18 cellular contexts compared by ENCODE assay signal in genomic region chr12:108581311-108582227, GRCh38. TPM values are rescaled to one million over a fixed set of nuclear protein-coding genes. Genes with fewer than 3 reads are reported as not detected.
A peak's percentile ranks its signal among the peaks of the same experiment; 100 is the strongest.
DNase-seq lines count a peak whose midpoint lies in the region; ATAC-seq, FAIRE-seq and TF ChIP-seq lines count a peak whose summit lies in the region.
"Had no signal": no experiment of that assay in that cellular context is flagged by ENCODE, and none has a peak within 500 bp of the region (broad histone marks: within the 10 kb centered on the region; RNA-seq: fewer than 3 reads in every experiment).

No MANE protein-coding gene starts in this region.

- H3K9me3 Mint-ChIP-seq in GM23338 = peaks cover 10% of the 10 kb centered on the region; the same call in 2 of the 3 replicates

- intact Hi-C loops in K562 (cut with micrococcal nuclease) = no loop called here
- intact Hi-C loops in testis (cut with DNase I; ENCODE audit: low total_unique reads) = no loop called here

- peaks cover 3% of the 10 kb centered on the region; the same call in 1 of the 3 replicates for H3K36me3 Mint-ChIP-seq in GM23338 (ENCODE audit: low read depth)
- H3K36me3 Mint-ChIP-seq: CD4-positive, CD25-positive, alpha-beta regulatory T cell had no signal

- no peak for FAIRE-seq in K562 (lab: Jason Lieb, UNC)

- no peaks in the 10 kb centered on the region for H3K79me1 ChIP-seq in mesenchymal stem cell (replicated peaks; ENCODE audit: low read length, poor library complexity, severe bottlenecking)

- H3K4ac ChIP-seq in mesenchymal stem cell (ENCODE audit: low read depth in 1 of 2, low read length in 2 of 2) = peak overlapping the region; percentile 61 to 97

- H3K79me2 ChIP-seq in GM23338 (replicated peaks; ENCODE audit: insufficient read depth) = no peaks in the 10 kb centered on the region
- H3K79me2 ChIP-seq in K562 (ENCODE audit: control insufficient read depth, insufficient read depth, low read length) = no peaks in the 10 kb centered on the region

- H4K20me1 ChIP-seq in GM23338 (replicated peaks; ENCODE audit: insufficient read depth) = no peaks in the 10 kb centered on the region
- no peaks in the 10 kb centered on the region; the same call in 1 of the 2 replicates for H4K20me1 ChIP-seq in K562 (replicated peaks; ENCODE audit: control insufficient read depth, insufficient read depth, low read length)

- H4K8ac ChIP-seq in mesenchymal stem cell (ENCODE audit: low read length) = peak overlapping the region; percentile 29

- peak overlapping the region; percentile 38 to 85 for H2BK12ac ChIP-seq in mesenchymal stem cell (ENCODE audit: low read length in 2 of 2)

- TF ChIP-seq POLR2A in K562 (conservative IDR thresholded peaks at IDR 0.05) (no peak), testis (IDR thresholded peaks at IDR 0.05) (no peak)

- no TSS peak for BruUV-seq in K562 (replicated peaks; lab: Mats Ljungman, UMichigan)

- TF ChIP-seq EP300 in K562 (IDR thresholded peaks at IDR 0.05; ENCODE audit: low read length) = no peak

- H3K9me3 ChIP-seq in K562 (replicated peaks; ENCODE audit: control insufficient read depth, insufficient read depth, low read depth, low read length) = no peaks in the 10 kb centered on the region
- no peaks in the 10 kb centered on the region for H3K9me3 ChIP-seq in mesenchymal stem cell (ENCODE audit: control insufficient read depth, low read length)
- H3K9me3 ChIP-seq in testis = no peaks in the 10 kb centered on the region

- POLR2A ChIA-PET in K562 (lab: Yijun Ruan, JAX) = interaction anchor here (0.5 kb wide), 1 partner anchor 22 kb away, joined by 3 read pairs; no protein-coding TSS in a partner anchor

- CTCF ChIA-PET in K562 (lab: Yijun Ruan, JAX; ENCODE audit: low intra/inter-chr PET ratio) = no interaction called here

- in situ Hi-C loops in K562 (cut with MboI) = no loop called here

- H2AK5ac ChIP-seq in mesenchymal stem cell (ENCODE audit: low read length, severe bottlenecking) = no peak overlapping the region

- peak overlapping the region; percentile 65 to 87 for H3K18ac ChIP-seq in mesenchymal stem cell (ENCODE audit: low read depth in 1 of 2, low read length in 2 of 2)

- H3K36me3 ChIP-seq in GM23338 (ENCODE audit: insufficient read depth) = no peaks in the 10 kb centered on the region
- H3K36me3 ChIP-seq in K562 (ENCODE audit: control insufficient read depth, insufficient read depth, low read length) = no peaks in the 10 kb centered on the region
- H3K36me3 ChIP-seq in mesenchymal stem cell (ENCODE audit: control insufficient read depth in 1 of 2, insufficient read depth in 2 of 2, low read depth in 1 of 2, low read length in 2 of 2) = no peaks in the 10 kb centered on the region
- no peaks in the 10 kb centered on the region for H3K36me3 ChIP-seq in testis (ENCODE audit: low read depth, missing control alignments)

- H2BK120ac ChIP-seq in mesenchymal stem cell (ENCODE audit: low read depth, low read length) = peak overlapping the region; percentile 55

- TF ChIP-seq CTCF in GM23338 (conservative IDR thresholded peaks at IDR 0.05; ENCODE audit: low read depth in 2 of 2) = no peak
- no peak for TF ChIP-seq CTCF in K562 (IDR thresholded peaks at IDR 0.05 in 2 of 3, conservative IDR thresholded peaks at IDR 0.05 in 1 of 3; ENCODE audit: insufficient read depth in 2 of 3, low read depth in 1 of 3, low read length in 3 of 3)
- no peak for TF ChIP-seq CTCF in testis (IDR thresholded peaks at IDR 0.05)

- 0 out of 2 replicates have a peak overlapping the region, but pooled peaks have one; percentile 28 for H2AFZ ChIP-seq in GM23338
- H2AFZ ChIP-seq in K562 (ENCODE audit: low read depth, low read length) = no peak overlapping the region
- no peak overlapping the region for H2AFZ ChIP-seq in mesenchymal stem cell (ENCODE audit: low read depth, low read length)
- H2AFZ ChIP-seq: GM23248 had no signal

- H3K4me2 ChIP-seq in GM23338 (no peak overlapping the region), K562 (ENCODE audit: insufficient read depth, low read length) (no peak overlapping the region), mesenchymal stem cell (ENCODE audit: low read length, poor library complexity, severe bottlenecking) (no peak overlapping the region)

- H3K4me1 ChIP-seq in GM23338 (ENCODE audit: insufficient read depth) (no peaks in the 10 kb centered on the region), K562 (replicated peaks in 1 of 2; ENCODE audit: control insufficient read depth in 2 of 2, insufficient read depth in 2 of 2, low read length in 2 of 2) (peaks cover 0 to 5% of the 10 kb centered on the region in 2 experiments; a peak in 1 of 5 replicates), mesenchymal stem cell (ENCODE audit: control insufficient read depth, insufficient read depth, low read depth, low read length) (peaks cover 24% of the 10 kb centered on the region), testis (peaks cover 15% of the 10 kb centered on the region)

- DNase-seq in GM23338 (ENCODE audit: low spot score) (no peak), K562 (ENCODE audit: extremely low read depth in 1 of 4, low spot score in 3 of 4) (no peak), mesenchymal stem cell (no peak), testis (peak; percentile 23), activated gamma-delta T cell treated with Interleukin-2 at 50 U/mL for 16 hours (no peak)
- no peak for DNase-seq in activated CD4-positive, alpha-beta T cell treated with anti-CD3 and anti-CD28 coated beads, Interleukin-2, amount 50 U/mL, for 4 hours
- DNase-seq: AML-193; CD4-positive, CD25-positive, alpha-beta regulatory T cell; EL; GM23248; KBM-7; NCI-H1092; NCI-H146; NCI-H2081 treated with DMSO at 0.1 percent for 48 hours; NCI-H510A had no signal

- H3K9me1 ChIP-seq in K562 (ENCODE audit: control insufficient read depth, insufficient read depth, low read length) = no peaks in the 10 kb centered on the region

- WGBS in K562 (ENCODE audit: insufficient coverage, low coverage, missing lambda C conversion rate) = 23% methylated on average over 28 of the region's 33 CpGs
- 96% methylated on average over 33 of the region's 33 CpGs for WGBS in mesenchymal stem cell
- WGBS in testis, 2 donors = 64 to 73% methylated on average over 6 to 33 of the region's 33 CpGs

- H3K27me3 ChIP-seq in GM23338 (ENCODE audit: insufficient read depth) (no peaks in the 10 kb centered on the region), K562 (ENCODE audit: control insufficient read depth in 2 of 2, insufficient read depth in 2 of 2, low read length in 2 of 2) (peaks cover 2 to 38% of the 10 kb centered on the region in 2 experiments; a peak in 4 of 5 replicates), mesenchymal stem cell (ENCODE audit: control insufficient read depth in 1 of 2, insufficient read depth in 1 of 2, low read length in 2 of 2) (no peaks in the 10 kb centered on the region), testis (no peaks in the 10 kb centered on the region)

- peaks cover 3% of the 10 kb centered on the region for H3K27me3 Mint-ChIP-seq in GM23338 (ENCODE audit: insufficient read depth, low read depth, poor library complexity)

- ATAC-seq in GM23338 (no peak; the same call in 2 of the 3 replicates), K562 (peak; percentile 48), GM19463 (IDR thresholded peaks at IDR 0.05; ENCODE audit: unreplicated experiment) (no peak)
- ATAC-seq: Panc1 had no signal

- no peak overlapping the region for H3K27ac Mint-ChIP-seq in GM23338

- no peak overlapping the region for H3K4me3 Mint-ChIP-seq in GM23338
- H3K4me3 Mint-ChIP-seq: CD4-positive, CD25-positive, alpha-beta regulatory T cell had no signal

- peaks cover 3% of the 10 kb centered on the region; the same call in 1 of the 3 replicates for H3K4me1 Mint-ChIP-seq in GM23338

- H3K4me3 ChIP-seq in GM23338 (no peak overlapping the region), K562 (no peak overlapping the region), mesenchymal stem cell (ENCODE audit: insufficient read depth in 1 of 2, low read depth in 1 of 2, low read length in 2 of 2) (no peak overlapping the region), testis (peak overlapping the region in 1 of 2 donors; percentile 20)
- H3K4me3 ChIP-seq: GM23248, SK-N-MC had no signal

- H3K9ac ChIP-seq in K562 (ENCODE audit: insufficient read depth in 1 of 2, low read depth in 2 of 2, low read length in 2 of 2) (no peak overlapping the region), mesenchymal stem cell (ENCODE audit: low read length) (no peak overlapping the region)
- H3K9ac ChIP-seq: GM23248 had no signal

- peak overlapping the region; percentile 44 for H4K91ac ChIP-seq in mesenchymal stem cell (ENCODE audit: low read length)

- no peak overlapping the region for H3K23ac ChIP-seq in mesenchymal stem cell (ENCODE audit: low read length in 2 of 2)

- H2BK15ac ChIP-seq in mesenchymal stem cell (ENCODE audit: low read depth, poor library complexity, severe bottlenecking) = peak overlapping the region; percentile 76

- no peak overlapping the region for H2BK5ac ChIP-seq in mesenchymal stem cell (ENCODE audit: low read depth, low read length, poor library complexity, severe bottlenecking)

- H3K14ac ChIP-seq in mesenchymal stem cell (ENCODE audit: low read length in 2 of 2) = peak overlapping the region in 1 of 2 experiments; percentile 29

- peaks cover 5% of the 10 kb centered on the region; the same call in 1 of the 2 replicates for H3K9me2 ChIP-seq in GM23338 (ENCODE audit: insufficient read depth)

- TF ChIP-seq RAD21 in K562 (CRISPR knock-in tag; conservative IDR thresholded peaks at IDR 0.05 in 1 of 2, IDR thresholded peaks at IDR 0.05 in 1 of 2) = no peak

- no peaks in the 10 kb centered on the region for H3F3A ChIP-seq in GM23338 (replicated peaks; ENCODE audit: low read depth)

- H3K27ac ChIP-seq in GM23338 (ENCODE audit: low read depth) (no peak overlapping the region), K562 (ENCODE audit: extremely low read depth, low read depth, low read length) (no peak overlapping the region), mesenchymal stem cell (ENCODE audit: low read length, poor library complexity, severe bottlenecking) (no peak overlapping the region), testis (no peak overlapping the region)
- H3K27ac ChIP-seq: GM23248, SK-N-MC had no signal

RNA-seq across cellular contexts. Expression of gene TMEM119, which starts 16.3 kb away (rescaled TPM):
- 0.07 and 0.35 TPM in 2 replicates for total RNA-seq in GM23338 (2014; rRNA removed; shearing (Covaris generic))
- polyA plus RNA-seq in GM23338 (2016; fragmentation: Nextera tagmentation; extraction: Ambion mirVana) (0.06 TPM in 1 of 2 replicates, not detected in the other), K562 (2011; rRNA removed) (not detected in 2 replicates), K562 (2014; fragmentation: Illumina TruSeq; extraction: Trizol) (not detected in 2 replicates), K562 (2014; fragmentation: Nextera tagmentation; extraction: Ambion mirVana) (not detected), K562 (2014; rRNA removed) (not detected in 2 replicates), testis (ENCODE audit: insufficient read depth, low read depth, low replicate concordance) (17.1 TPM)
- total RNA-seq in K562 (2011; cell fraction: chromatin; rRNA removed; ENCODE audit: low replicate concordance) = not detected in 2 replicates
- total RNA-seq in K562 (2011; cell fraction: nucleolus; rRNA removed) = not detected in 2 replicates
- total RNA-seq in K562 (2011; cell fraction: nucleoplasm; rRNA removed) = not detected in 2 replicates
- total RNA-seq in K562 (2014; rRNA removed) (not detected in 2 replicates), K562 (2014; rRNA removed; fragmentation: Illumina TruSeq; extraction: Trizol) (not detected in 2 replicates), K562 (2015; rRNA removed; fragmentation: Illumina TruSeq; extraction: Trizol) (not detected in 2 replicates), K562 (2021) (0.18 TPM in 1 of 2 replicates, not detected in the other), testis (1 to 10 TPM; 5.3 to 9.6 TPM)
- 0.01 TPM in 1 of 2 replicates, not detected in the other for polyA plus RNA-seq in K562 (2011; cell fraction: cytosol; rRNA removed)
- not detected in 2 replicates for polyA plus RNA-seq in K562 (2011; cell fraction: nucleus; rRNA removed)
- polyA plus RNA-seq in K562 (2012) = 0.11 TPM in 1 of 2 replicates, not detected in the other
- not detected in 2 replicates for polyA minus RNA-seq in K562 (2011; rRNA and poly(A)+ RNA removed)
- polyA minus RNA-seq in K562 (2011; cell fraction: cytosol; rRNA and poly(A)+ RNA removed) = not detected in 2 replicates
- polyA minus RNA-seq in K562 (2011; cell fraction: nucleus; rRNA and poly(A)+ RNA removed) = not detected in 2 replicates
- 108 TPM for polyA plus RNA-seq in mesenchymal stem cell (2013, experiment 1 of 2)
- 109 TPM for polyA plus RNA-seq in mesenchymal stem cell (2013, experiment 2 of 2)

RNA-seq across cellular contexts. Expression of gene ISCU, which starts 19.2 kb away (rescaled TPM):
- 88.0 and 123 TPM in 2 replicates for total RNA-seq in GM23338 (2014; rRNA removed; shearing (Covaris generic))
- polyA plus RNA-seq in GM23338 (2016; fragmentation: Nextera tagmentation; extraction: Ambion mirVana) (110 and 129 TPM in 2 replicates), K562 (2011; rRNA removed) (80.9 and 89.6 TPM in 2 replicates), K562 (2014; fragmentation: Illumina TruSeq; extraction: Trizol) (69.4 and 77.7 TPM in 2 replicates), K562 (2014; fragmentation: Nextera tagmentation; extraction: Ambion mirVana) (10 to 100 TPM; 15.9 to 19.8 TPM), K562 (2014; rRNA removed) (84.7 and 86.8 TPM in 2 replicates), testis (ENCODE audit: insufficient read depth, low read depth, low replicate concordance) (217 TPM)
- 50.8 and 64.7 TPM in 2 replicates for total RNA-seq in K562 (2011; cell fraction: chromatin; rRNA removed; ENCODE audit: low replicate concordance)
- 37.6 and 42.7 TPM in 2 replicates for total RNA-seq in K562 (2011; cell fraction: nucleolus; rRNA removed)
- 58.2 and 69.2 TPM in 2 replicates for total RNA-seq in K562 (2011; cell fraction: nucleoplasm; rRNA removed)
- total RNA-seq in K562 (2014; rRNA removed) (92.5 and 136 TPM in 2 replicates), K562 (2014; rRNA removed; fragmentation: Illumina TruSeq; extraction: Trizol) (74.2 and 77.5 TPM in 2 replicates), K562 (2015; rRNA removed; fragmentation: Illumina TruSeq; extraction: Trizol) (75.6 and 77.3 TPM in 2 replicates), K562 (2021) (67.8 and 68.7 TPM in 2 replicates), testis (100 to 1,000 TPM; 221 to 238 TPM)
- polyA plus RNA-seq in K562 (2011; cell fraction: cytosol; rRNA removed) = 36.5 and 59.5 TPM in 2 replicates
- polyA plus RNA-seq in K562 (2011; cell fraction: nucleus; rRNA removed) = 120 and 177 TPM in 2 replicates
- polyA plus RNA-seq in K562 (2012) = 76.7 and 87.8 TPM in 2 replicates
- 65.3 and 73.2 TPM in 2 replicates for polyA minus RNA-seq in K562 (2011; rRNA and poly(A)+ RNA removed)
- 16.6 and 26.3 TPM in 2 replicates for polyA minus RNA-seq in K562 (2011; cell fraction: cytosol; rRNA and poly(A)+ RNA removed)
- 25.0 and 57.6 TPM in 2 replicates for polyA minus RNA-seq in K562 (2011; cell fraction: nucleus; rRNA and poly(A)+ RNA removed)
- 128 TPM for polyA plus RNA-seq in mesenchymal stem cell (2013, experiment 1 of 2)
- polyA plus RNA-seq in mesenchymal stem cell (2013, experiment 2 of 2) = 129 TPM

RNA-seq across cellular contexts. Expression of gene SART3, which starts 20.6 kb away (rescaled TPM):
- total RNA-seq in GM23338 (2014; rRNA removed; shearing (Covaris generic)) = 112 and 123 TPM in 2 replicates
- 49.7 and 49.8 TPM in 2 replicates for polyA plus RNA-seq in GM23338 (2016; fragmentation: Nextera tagmentation; extraction: Ambion mirVana)
- total RNA-seq in K562 (2011; cell fraction: chromatin; rRNA removed; ENCODE audit: low replicate concordance) = 295 and 336 TPM in 2 replicates
- total RNA-seq in K562 (2011; cell fraction: nucleolus; rRNA removed) = 193 and 203 TPM in 2 replicates
- 258 and 314 TPM in 2 replicates for total RNA-seq in K562 (2011; cell fraction: nucleoplasm; rRNA removed)
- 167 and 396 TPM in 2 replicates for total RNA-seq in K562 (2014; rRNA removed)
- total RNA-seq in K562 (2014; rRNA removed; fragmentation: Illumina TruSeq; extraction: Trizol) = 64.7 and 66.7 TPM in 2 replicates
- total RNA-seq in K562 (2015; rRNA removed; fragmentation: Illumina TruSeq; extraction: Trizol) = 103 and 104 TPM in 2 replicates
- 63.2 and 72.6 TPM in 2 replicates for total RNA-seq in K562 (2021)
- polyA plus RNA-seq in K562 (2011; rRNA removed) = 32.1 and 33.7 TPM in 2 replicates
- polyA plus RNA-seq in K562 (2011; cell fraction: cytosol; rRNA removed) = 11.9 and 18.3 TPM in 2 replicates
- 128 and 132 TPM in 2 replicates for polyA plus RNA-seq in K562 (2011; cell fraction: nucleus; rRNA removed)
- 43.0 and 62.6 TPM in 2 replicates for polyA plus RNA-seq in K562 (2012)
- 54.4 and 56.7 TPM in 2 replicates for polyA plus RNA-seq in K562 (2014; fragmentation: Illumina TruSeq; extraction: Trizol)
- polyA plus RNA-seq in K562 (2014; fragmentation: Nextera tagmentation; extraction: Ambion mirVana) = 1 to 10 TPM; 8.9 to 9.9 TPM
- polyA plus RNA-seq in K562 (2014; rRNA removed) = 52.6 and 58.4 TPM in 2 replicates
- 73.9 and 94.6 TPM in 2 replicates for polyA minus RNA-seq in K562 (2011; rRNA and poly(A)+ RNA removed)
- polyA minus RNA-seq in K562 (2011; cell fraction: cytosol; rRNA and poly(A)+ RNA removed) = 27.6 and 31.6 TPM in 2 replicates
- 152 and 195 TPM in 2 replicates for polyA minus RNA-seq in K562 (2011; cell fraction: nucleus; rRNA and poly(A)+ RNA removed)
- 15.8 TPM for polyA plus RNA-seq in mesenchymal stem cell (2013, experiment 1 of 2)
- 15.4 TPM for polyA plus RNA-seq in mesenchymal stem cell (2013, experiment 2 of 2)
- total RNA-seq in testis = 100 to 1,000 TPM; 115 to 116 TPM
- polyA plus RNA-seq in testis (ENCODE audit: insufficient read depth, low read depth, low replicate concordance) = 48.6 TPM

RNA-seq across cellular contexts. Expression of gene SELPLG, which starts 52.1 kb away (rescaled TPM):
- total RNA-seq in GM23338 (2014; rRNA removed; shearing (Covaris generic)) = 0.56 TPM in 1 of 2 replicates, not detected in the other
- polyA plus RNA-seq in GM23338 (2016; fragmentation: Nextera tagmentation; extraction: Ambion mirVana) = 0.16 TPM in 1 of 2 replicates, not detected in the other
- total RNA-seq in K562 (2011; cell fraction: chromatin; rRNA removed; ENCODE audit: low replicate concordance) = 0.35 and 0.79 TPM in 2 replicates
- 1.1 and 1.5 TPM in 2 replicates for total RNA-seq in K562 (2011; cell fraction: nucleolus; rRNA removed)
- total RNA-seq in K562 (2011; cell fraction: nucleoplasm; rRNA removed) = 0.59 and 0.69 TPM in 2 replicates
- total RNA-seq in K562 (2014; rRNA removed) = 1.7 and 3.4 TPM in 2 replicates
- 0.54 and 0.76 TPM in 2 replicates for total RNA-seq in K562 (2014; rRNA removed; fragmentation: Illumina TruSeq; extraction: Trizol)
- 10.2 TPM in 2 replicates for total RNA-seq in K562 (2015; rRNA removed; fragmentation: Illumina TruSeq; extraction: Trizol)
- 2.2 and 2.5 TPM in 2 replicates for total RNA-seq in K562 (2021)
- polyA plus RNA-seq in K562 (2011; rRNA removed) = 1.4 and 1.6 TPM in 2 replicates
- 1.9 and 6.8 TPM in 2 replicates for polyA plus RNA-seq in K562 (2011; cell fraction: cytosol; rRNA removed)
- polyA plus RNA-seq in K562 (2011; cell fraction: nucleus; rRNA removed) = 0.60 and 0.92 TPM in 2 replicates
- 9.4 and 9.9 TPM in 2 replicates for polyA plus RNA-seq in K562 (2012)
- polyA plus RNA-seq in K562 (2014; fragmentation: Illumina TruSeq; extraction: Trizol) = 3.3 and 3.9 TPM in 2 replicates
- polyA plus RNA-seq in K562 (2014; fragmentation: Nextera tagmentation; extraction: Ambion mirVana) = under 1 TPM; 0.22 to 0.34 TPM
- 1.2 and 2.8 TPM in 2 replicates for polyA plus RNA-seq in K562 (2014; rRNA removed)
- 0.48 and 1.1 TPM in 2 replicates for polyA minus RNA-seq in K562 (2011; rRNA and poly(A)+ RNA removed)
- 0.91 and 0.95 TPM in 2 replicates for polyA minus RNA-seq in K562 (2011; cell fraction: cytosol; rRNA and poly(A)+ RNA removed)
- 0.27 and 0.44 TPM in 2 replicates for polyA minus RNA-seq in K562 (2011; cell fraction: nucleus; rRNA and poly(A)+ RNA removed)
- 2.0 TPM for polyA plus RNA-seq in mesenchymal stem cell (2013, experiment 1 of 2)
- polyA plus RNA-seq in mesenchymal stem cell (2013, experiment 2 of 2) = 2.2 TPM
- total RNA-seq in testis = 1 to 10 TPM; 1.1 to 2.7 TPM
- polyA plus RNA-seq in testis (ENCODE audit: insufficient read depth, low read depth, low replicate concordance) = 10.4 TPM
